In the genomic region with DNA sequence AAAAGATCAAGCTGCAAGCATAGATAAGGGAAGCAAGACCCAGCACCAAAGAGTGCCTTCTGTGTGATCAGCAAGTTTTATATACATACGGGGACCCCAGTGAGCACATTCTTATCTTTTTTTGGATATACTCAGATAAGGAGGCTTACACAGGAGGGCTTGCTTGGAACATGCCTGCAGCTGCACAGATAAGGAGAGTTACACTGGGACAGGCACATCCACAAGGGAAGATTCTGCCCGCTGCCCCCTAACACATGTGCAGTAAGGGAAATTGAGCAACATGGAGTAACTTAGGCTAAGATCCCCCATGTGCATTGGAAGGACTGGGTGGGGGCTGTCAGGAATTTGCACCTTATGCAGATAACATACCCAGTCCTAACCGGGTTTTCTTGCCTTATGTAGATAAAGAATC, we compare ENCODE assay signal across 1 cellular context.
TF ChIP-seq lines count a peak whose summit lies in the region.

No MANE protein-coding gene starts in this region.

TF ChIP-seq in K562, 482 proteins besides CTCF, POLR2A, EP300 and RAD21 (continued from another document and continues in another):
- TF ChIP-seq, protein P1, sequence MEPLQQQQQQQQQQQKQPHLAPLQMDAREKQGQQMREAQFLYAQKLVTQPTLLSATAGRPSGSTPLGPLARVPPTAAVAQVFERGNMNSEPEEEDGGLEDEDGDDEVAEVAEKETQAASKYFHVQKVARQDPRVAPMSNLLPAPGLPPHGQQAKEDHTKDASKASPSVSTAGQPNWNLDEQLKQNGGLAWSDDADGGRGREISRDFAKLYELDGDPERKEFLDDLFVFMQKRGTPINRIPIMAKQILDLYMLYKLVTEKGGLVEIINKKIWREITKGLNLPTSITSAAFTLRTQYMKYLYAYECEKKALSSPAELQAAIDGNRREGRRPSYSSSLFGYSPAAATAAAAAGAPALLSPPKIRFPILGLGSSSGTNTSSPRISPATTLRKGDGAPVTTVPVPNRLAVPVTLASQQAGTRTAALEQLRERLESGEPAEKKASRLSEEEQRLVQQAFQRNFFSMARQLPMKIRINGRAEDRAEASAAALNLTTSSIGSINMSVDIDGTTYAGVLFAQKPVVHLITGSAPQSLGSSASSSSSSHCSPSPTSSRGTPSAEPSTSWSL (CRISPR knock-in tag; IDR thresholded peaks at IDR 0.05; ENCODE audit: borderline replicate concordance), result peak; percentile 92; the same call in 1 of the 2 replicates
- TF ChIP-seq CBX2 (IDR thresholded peaks at IDR 0.05; ENCODE audit: insufficient read depth, low read length, poor library complexity, severe bottlenecking), result no peak
- TF ChIP-seq SRF (CRISPR knock-in tag; IDR thresholded peaks at IDR 0.05), result no peak
- TF ChIP-seq FOS (IDR thresholded peaks at IDR 0.05; ENCODE audit: extremely low read depth, insufficient read length), result no peak
- TF ChIP-seq, protein P2, sequence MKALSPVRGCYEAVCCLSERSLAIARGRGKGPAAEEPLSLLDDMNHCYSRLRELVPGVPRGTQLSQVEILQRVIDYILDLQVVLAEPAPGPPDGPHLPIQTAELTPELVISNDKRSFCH (CRISPR knock-in tag; IDR thresholded peaks at IDR 0.05), result peak; percentile 91
- TF ChIP-seq, protein P2 (tag; IDR thresholded peaks at IDR 0.05), result peak; percentile 99
- TF ChIP-seq ERF (CRISPR knock-in tag; IDR thresholded peaks at IDR 0.05), result peak; percentile 97
- TF ChIP-seq YY1 (IDR thresholded peaks at IDR 0.05; ENCODE audit: borderline replicate concordance in 1 of 3, control insufficient read depth in 1 of 3, extremely low read depth in 1 of 3, insufficient read depth in 3 of 3, insufficient read length in 1 of 3, insufficient replicate concordance in 2 of 3, low read depth in 1 of 3, low read length in 2 of 3), result no peak
- no peak for TF ChIP-seq ZNF551 (CRISPR knock-in tag; IDR thresholded peaks at IDR 0.05)
- TF ChIP-seq KAT8 (IDR thresholded peaks at IDR 0.05; ENCODE audit: low read depth), result no peak
- TF ChIP-seq ZNF584 (CRISPR knock-in tag; IDR thresholded peaks at IDR 0.05; ENCODE audit: low read depth), result peak; percentile 78; the same call in 1 of the 2 replicates
- TF ChIP-seq, protein P3, sequence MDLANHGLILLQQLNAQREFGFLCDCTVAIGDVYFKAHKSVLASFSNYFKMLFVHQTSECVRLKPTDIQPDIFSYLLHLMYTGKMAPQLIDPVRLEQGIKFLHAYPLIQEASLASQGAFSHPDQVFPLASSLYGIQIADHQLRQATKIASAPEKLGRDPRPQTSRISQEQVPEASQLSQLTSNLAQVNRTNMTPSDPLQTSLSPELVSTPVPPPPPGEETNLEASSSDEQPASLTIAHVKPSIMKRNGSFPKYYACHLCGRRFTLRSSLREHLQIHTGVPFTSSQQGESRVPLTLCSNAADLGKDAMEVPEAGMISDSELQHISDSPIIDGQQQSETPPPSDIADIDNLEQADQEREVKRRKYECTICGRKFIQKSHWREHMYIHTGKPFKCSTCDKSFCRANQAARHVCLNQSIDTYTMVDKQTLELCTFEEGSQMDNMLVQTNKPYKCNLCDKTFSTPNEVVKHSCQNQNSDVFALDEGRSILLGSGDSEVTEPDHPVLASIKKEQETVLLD (IDR thresholded peaks at IDR 0.05), result peak; percentile 54; the same call in 1 of the 2 replicates
- no peak; the same call in 1 of the 2 replicates for TF ChIP-seq TARDBP (IDR thresholded peaks at IDR 0.05)
- no peak for TF ChIP-seq ZSCAN29 (IDR thresholded peaks at IDR 0.05)
- peak; percentile 91 for TF ChIP-seq ZNF23 (CRISPR knock-in tag; IDR thresholded peaks at IDR 0.05)
- TF ChIP-seq, protein P4, sequence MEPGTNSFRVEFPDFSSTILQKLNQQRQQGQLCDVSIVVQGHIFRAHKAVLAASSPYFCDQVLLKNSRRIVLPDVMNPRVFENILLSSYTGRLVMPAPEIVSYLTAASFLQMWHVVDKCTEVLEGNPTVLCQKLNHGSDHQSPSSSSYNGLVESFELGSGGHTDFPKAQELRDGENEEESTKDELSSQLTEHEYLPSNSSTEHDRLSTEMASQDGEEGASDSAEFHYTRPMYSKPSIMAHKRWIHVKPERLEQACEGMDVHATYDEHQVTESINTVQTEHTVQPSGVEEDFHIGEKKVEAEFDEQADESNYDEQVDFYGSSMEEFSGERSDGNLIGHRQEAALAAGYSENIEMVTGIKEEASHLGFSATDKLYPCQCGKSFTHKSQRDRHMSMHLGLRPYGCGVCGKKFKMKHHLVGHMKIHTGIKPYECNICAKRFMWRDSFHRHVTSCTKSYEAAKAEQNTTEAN (CRISPR knock-in tag; IDR thresholded peaks at IDR 0.05), result no peak
- peak; percentile 74; the same call in 1 of the 2 replicates for TF ChIP-seq PPARD (CRISPR knock-in tag; IDR thresholded peaks at IDR 0.05)
- TF ChIP-seq SMAD3 (CRISPR knock-in tag; conservative IDR thresholded peaks at IDR 0.05), result peak; percentile 99
- peak; percentile 54 for TF ChIP-seq L3MBTL2 (IDR thresholded peaks at IDR 0.05)
- TF ChIP-seq, protein P5, sequence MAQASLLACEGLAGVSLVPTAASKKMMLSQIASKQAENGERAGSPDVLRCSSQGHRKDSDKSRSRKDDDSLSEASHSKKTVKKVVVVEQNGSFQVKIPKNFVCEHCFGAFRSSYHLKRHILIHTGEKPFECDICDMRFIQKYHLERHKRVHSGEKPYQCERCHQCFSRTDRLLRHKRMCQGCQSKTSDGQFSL (CRISPR knock-in tag; IDR thresholded peaks at IDR 0.05), result no peak
- TF ChIP-seq, protein P5 (tag; IDR thresholded peaks at IDR 0.05), result peak in 1 of 2 experiments; percentile 93; a peak in 2 of 4 replicates
- TF ChIP-seq, protein P6, sequence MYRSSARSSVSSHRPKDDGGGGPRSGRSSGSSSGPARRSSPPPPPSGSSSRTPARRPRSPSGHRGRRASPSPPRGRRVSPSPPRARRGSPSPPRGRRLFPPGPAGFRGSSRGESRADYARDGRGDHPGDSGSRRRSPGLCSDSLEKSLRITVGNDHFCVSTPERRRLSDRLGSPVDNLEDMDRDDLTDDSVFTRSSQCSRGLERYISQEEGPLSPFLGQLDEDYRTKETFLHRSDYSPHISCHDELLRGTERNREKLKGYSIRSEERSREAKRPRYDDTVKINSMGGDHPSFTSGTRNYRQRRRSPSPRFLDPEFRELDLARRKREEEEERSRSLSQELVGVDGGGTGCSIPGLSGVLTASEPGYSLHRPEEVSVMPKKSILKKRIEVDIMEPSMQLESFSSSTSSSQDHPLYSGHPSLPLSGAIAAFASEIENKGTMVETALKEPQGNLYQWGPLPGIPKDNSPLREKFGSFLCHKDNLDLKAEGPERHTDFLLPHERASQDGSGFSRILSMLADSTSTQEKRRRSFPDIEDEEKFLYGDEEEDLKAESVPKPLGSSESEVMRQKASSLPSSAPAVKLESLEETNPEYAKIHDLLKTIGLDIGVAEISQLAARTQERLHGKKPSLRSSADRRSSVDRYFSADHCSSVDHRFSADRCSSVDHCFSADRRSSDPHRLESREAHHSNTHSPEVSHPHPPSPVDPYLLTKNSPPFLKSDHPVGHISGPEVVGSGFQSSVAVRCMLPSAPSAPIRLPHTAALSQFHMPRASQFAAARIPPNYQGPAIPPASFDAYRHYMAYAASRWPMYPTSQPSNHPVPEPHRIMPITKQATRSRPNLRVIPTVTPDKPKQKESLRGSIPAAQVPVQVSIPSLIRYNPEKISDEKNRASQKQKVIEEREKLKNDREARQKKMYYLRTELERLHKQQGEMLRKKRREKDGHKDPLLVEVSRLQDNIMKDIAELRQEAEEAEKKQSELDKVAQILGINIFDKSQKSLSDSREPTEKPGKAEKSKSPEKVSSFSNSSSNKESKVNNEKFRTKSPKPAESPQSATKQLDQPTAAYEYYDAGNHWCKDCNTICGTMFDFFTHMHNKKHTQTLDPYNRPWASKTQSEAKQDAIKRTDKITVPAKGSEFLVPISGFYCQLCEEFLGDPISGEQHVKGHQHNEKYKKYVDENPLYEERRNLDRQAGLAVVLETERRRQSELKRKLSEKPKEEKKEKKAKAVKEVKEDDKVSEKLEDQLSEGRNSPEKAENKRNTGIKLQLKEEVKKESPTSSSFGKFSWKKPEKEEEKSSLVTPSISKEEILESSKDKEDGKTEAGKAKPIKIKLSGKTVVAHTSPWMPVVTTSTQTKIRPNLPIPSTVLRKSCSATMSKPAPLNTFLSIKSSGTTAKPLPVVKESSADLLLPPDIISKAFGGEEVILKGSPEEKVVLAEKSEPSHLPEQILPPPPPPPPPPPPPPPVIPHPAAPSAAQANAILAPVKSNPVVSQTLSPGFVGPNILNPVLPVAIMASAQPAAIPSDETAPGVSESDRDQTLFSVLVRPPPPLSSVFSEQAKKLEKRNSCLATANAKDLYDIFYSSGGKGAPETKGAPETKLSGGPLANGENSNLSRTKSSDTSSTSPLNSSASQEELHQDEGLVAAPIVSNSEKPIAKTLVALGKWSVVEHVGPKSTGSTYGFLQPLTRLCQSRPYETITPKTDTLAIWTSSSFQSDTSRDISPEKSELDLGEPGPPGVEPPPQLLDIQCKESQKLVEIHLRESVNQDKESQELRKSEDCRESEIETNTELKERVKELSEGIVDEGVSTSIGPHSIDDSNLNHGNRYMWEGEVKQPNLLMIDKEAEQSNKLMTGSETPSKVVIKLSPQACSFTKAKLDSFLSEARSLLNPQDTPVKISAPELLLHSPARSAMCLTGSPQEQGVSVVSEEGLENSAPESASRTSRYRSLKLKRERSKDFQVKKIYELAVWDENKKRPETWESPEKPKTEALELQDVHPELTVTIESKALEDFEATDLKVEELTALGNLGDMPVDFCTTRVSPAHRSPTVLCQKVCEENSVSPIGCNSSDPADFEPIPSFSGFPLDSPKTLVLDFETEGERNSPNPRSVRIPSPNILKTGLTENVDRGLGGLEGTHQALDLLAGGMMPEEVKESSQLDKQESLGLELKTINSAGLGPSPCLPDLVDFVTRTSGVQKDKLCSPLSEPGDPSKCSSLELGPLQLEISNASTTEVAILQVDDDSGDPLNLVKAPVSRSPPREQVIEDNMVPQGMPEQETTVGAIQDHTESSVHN (IDR thresholded peaks at IDR 0.05; ENCODE audit: borderline replicate concordance in 1 of 2, low read depth in 1 of 2), result no peak
- no peak for TF ChIP-seq MCM3 (IDR thresholded peaks at IDR 0.05)
- no peak for TF ChIP-seq BMI1 (IDR thresholded peaks at IDR 0.05; ENCODE audit: low read length)
- TF ChIP-seq, protein P7, sequence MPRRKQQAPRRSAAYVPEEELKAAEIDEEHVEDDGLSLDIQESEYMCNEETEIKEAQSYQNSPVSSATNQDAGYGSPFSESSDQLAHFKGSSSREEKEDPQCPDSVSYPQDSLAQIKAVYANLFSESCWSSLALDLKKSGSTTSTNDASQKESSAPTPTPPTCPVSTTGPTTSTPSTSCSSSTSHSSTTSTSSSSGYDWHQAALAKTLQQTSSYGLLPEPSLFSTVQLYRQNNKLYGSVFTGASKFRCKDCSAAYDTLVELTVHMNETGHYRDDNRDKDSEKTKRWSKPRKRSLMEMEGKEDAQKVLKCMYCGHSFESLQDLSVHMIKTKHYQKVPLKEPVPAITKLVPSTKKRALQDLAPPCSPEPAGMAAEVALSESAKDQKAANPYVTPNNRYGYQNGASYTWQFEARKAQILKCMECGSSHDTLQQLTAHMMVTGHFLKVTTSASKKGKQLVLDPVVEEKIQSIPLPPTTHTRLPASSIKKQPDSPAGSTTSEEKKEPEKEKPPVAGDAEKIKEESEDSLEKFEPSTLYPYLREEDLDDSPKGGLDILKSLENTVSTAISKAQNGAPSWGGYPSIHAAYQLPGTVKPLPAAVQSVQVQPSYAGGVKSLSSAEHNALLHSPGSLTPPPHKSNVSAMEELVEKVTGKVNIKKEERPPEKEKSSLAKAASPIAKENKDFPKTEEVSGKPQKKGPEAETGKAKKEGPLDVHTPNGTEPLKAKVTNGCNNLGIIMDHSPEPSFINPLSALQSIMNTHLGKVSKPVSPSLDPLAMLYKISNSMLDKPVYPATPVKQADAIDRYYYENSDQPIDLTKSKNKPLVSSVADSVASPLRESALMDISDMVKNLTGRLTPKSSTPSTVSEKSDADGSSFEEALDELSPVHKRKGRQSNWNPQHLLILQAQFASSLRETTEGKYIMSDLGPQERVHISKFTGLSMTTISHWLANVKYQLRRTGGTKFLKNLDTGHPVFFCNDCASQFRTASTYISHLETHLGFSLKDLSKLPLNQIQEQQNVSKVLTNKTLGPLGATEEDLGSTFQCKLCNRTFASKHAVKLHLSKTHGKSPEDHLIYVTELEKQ (CRISPR knock-in tag; IDR thresholded peaks at IDR 0.05), result peak; percentile 89; the same call in 1 of the 2 replicates
- TF ChIP-seq, protein P8, sequence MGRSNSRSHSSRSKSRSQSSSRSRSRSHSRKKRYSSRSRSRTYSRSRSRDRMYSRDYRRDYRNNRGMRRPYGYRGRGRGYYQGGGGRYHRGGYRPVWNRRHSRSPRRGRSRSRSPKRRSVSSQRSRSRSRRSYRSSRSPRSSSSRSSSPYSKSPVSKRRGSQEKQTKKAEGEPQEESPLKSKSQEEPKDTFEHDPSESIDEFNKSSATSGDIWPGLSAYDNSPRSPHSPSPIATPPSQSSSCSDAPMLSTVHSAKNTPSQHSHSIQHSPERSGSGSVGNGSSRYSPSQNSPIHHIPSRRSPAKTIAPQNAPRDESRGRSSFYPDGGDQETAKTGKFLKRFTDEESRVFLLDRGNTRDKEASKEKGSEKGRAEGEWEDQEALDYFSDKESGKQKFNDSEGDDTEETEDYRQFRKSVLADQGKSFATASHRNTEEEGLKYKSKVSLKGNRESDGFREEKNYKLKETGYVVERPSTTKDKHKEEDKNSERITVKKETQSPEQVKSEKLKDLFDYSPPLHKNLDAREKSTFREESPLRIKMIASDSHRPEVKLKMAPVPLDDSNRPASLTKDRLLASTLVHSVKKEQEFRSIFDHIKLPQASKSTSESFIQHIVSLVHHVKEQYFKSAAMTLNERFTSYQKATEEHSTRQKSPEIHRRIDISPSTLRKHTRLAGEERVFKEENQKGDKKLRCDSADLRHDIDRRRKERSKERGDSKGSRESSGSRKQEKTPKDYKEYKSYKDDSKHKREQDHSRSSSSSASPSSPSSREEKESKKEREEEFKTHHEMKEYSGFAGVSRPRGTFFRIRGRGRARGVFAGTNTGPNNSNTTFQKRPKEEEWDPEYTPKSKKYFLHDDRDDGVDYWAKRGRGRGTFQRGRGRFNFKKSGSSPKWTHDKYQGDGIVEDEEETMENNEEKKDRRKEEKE (IDR thresholded peaks at IDR 0.05; ENCODE audit: borderline replicate concordance in 1 of 2, control insufficient read depth in 1 of 2, low read depth in 2 of 2, low read length in 1 of 2), result no peak
- TF ChIP-seq SRSF3 (IDR thresholded peaks at IDR 0.05; ENCODE audit: insufficient read depth, low read length), result no peak
- peak; percentile 71 for TF ChIP-seq HDAC3 (IDR thresholded peaks at IDR 0.05; ENCODE audit: borderline replicate concordance, partially characterized antibody)
- TF ChIP-seq, protein P9, sequence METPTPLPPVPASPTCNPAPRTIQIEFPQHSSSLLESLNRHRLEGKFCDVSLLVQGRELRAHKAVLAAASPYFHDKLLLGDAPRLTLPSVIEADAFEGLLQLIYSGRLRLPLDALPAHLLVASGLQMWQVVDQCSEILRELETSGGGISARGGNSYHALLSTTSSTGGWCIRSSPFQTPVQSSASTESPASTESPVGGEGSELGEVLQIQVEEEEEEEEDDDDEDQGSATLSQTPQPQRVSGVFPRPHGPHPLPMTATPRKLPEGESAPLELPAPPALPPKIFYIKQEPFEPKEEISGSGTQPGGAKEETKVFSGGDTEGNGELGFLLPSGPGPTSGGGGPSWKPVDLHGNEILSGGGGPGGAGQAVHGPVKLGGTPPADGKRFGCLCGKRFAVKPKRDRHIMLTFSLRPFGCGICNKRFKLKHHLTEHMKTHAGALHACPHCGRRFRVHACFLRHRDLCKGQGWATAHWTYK (CRISPR knock-in tag; IDR thresholded peaks at IDR 0.05), result peak; percentile 98
- TF ChIP-seq MCM7 (IDR thresholded peaks at IDR 0.05), result no peak
- peak; percentile 95 for TF ChIP-seq ZNF589 (CRISPR knock-in tag; IDR thresholded peaks at IDR 0.05; ENCODE audit: low read depth)
- no peak for TF ChIP-seq KAT2B (IDR thresholded peaks at IDR 0.05; ENCODE audit: low read depth, low read length)
- peak; percentile 86 for TF ChIP-seq ILK (tag; IDR thresholded peaks at IDR 0.05; ENCODE audit: borderline replicate concordance, low read depth)
